Comparison of ENCODE assay signal across 8 cellular contexts in genomic region chr6:29967379-29968010, GRCh38. TPM values are rescaled to one million over a fixed set of nuclear protein-coding genes. Genes with fewer than 3 reads are reported as not detected.
DNase-seq lines count a peak whose midpoint lies in the region; ATAC-seq and TF ChIP-seq lines count a peak whose summit lies in the region.

No MANE protein-coding gene starts in this region.

- H3K27me3 Mint-ChIP-seq in Caco-2 (ENCODE audit: insufficient read depth, unreplicated experiment): peaks cover 2% of the 10 kb centered on the region
- peaks cover 3% of the 10 kb centered on the region for H3K27me3 Mint-ChIP-seq in T-helper 2 cell treated with Interferon-gamma antibody and Interleukin-4, amounts not matched to agents 5 μg/mL and 100 μg/mL, for 36 hours (ENCODE audit: low read depth)

- no peaks in the 10 kb centered on the region for H3K27me3 ChIP-seq in Caco-2 (replicated peaks; ENCODE audit: control insufficient read depth, insufficient read depth, low read length)

- POLR2A ChIA-PET in Caco-2 (lab: Charles Lee): no interaction called here

- no TSS peak for BruUV-seq in Caco-2 (replicated peaks; lab: Mats Ljungman, UMichigan)

- H3K4me1 ChIP-seq in Caco-2: peaks cover 35% of the 10 kb centered on the region

- CTCF ChIA-PET in Caco-2 (lab: Charles Lee): interaction anchor here (0.6 to 0.7 kb wide), 3 partner anchors 46 to 430 kb away, joined by 3 to 8 read pairs (median 5); no protein-coding TSS in a partner anchor

- H3K36me3 ChIP-seq in Caco-2 (ENCODE audit: control insufficient read depth, insufficient read depth, low read length): no peaks in the 10 kb centered on the region

- ATAC-seq in left lobe of liver: peak; percentile 47
- ATAC-seq in HG02981 (IDR thresholded peaks at IDR 0.05; ENCODE audit: unreplicated experiment): no peak
- no peak for ATAC-seq in HG03354 (IDR thresholded peaks at IDR 0.05; ENCODE audit: poor library complexity, severe bottlenecking, unreplicated experiment)

- H3K9me3 ChIP-seq in Caco-2: no peaks in the 10 kb centered on the region

- no peaks in the 10 kb centered on the region for H3K36me3 Mint-ChIP-seq in Caco-2 (ENCODE audit: insufficient read depth, unreplicated experiment)
- H3K36me3 Mint-ChIP-seq in T-helper 2 cell treated with Interferon-gamma antibody and Interleukin-4, amounts not matched to agents 5 μg/mL and 100 μg/mL, for 36 hours (ENCODE audit: low read depth): peaks cover 9% of the 10 kb centered on the region

- TF ChIP-seq CTCF in Caco-2 (IDR thresholded peaks at IDR 0.05; ENCODE audit: insufficient read depth in 1 of 2, low read depth in 1 of 2, low read length in 1 of 2, severe bottlenecking in 1 of 2, unreplicated experiment in 1 of 2): no peak

- DNase-seq in Caco-2 (peak; percentile 35 to 58), LHCN-M2 (ENCODE audit: low read depth) (peak; percentile 82), left lobe of liver (ENCODE audit: low spot score) (peak; percentile 64), EL (no peak)
- no peak for DNase-seq in T-helper 2 cell treated with Interferon-gamma antibody and Interleukin-4, amounts not matched to agents 5 μg/mL and 100 μg/mL, for 36 hours (ENCODE audit: low spot score)
- DNase-seq in effector CD4-positive, alpha-beta T cell: no peak

- intact Hi-C loops in Caco-2 (cut with micrococcal nuclease; ENCODE audit: unreplicated experiment): no loop called here

- H3K4me3 ChIP-seq in Caco-2 (ENCODE audit: low read depth, low read length): no peak overlapping the region

- H3K27ac Mint-ChIP-seq in Caco-2 (ENCODE audit: unreplicated experiment): no peak overlapping the region
- H3K27ac Mint-ChIP-seq in T-helper 2 cell treated with Interferon-gamma antibody and Interleukin-4, amounts not matched to agents 5 μg/mL and 100 μg/mL, for 36 hours: no peak overlapping the region

- peak overlapping the region; percentile 35 for H3K4me3 Mint-ChIP-seq in Caco-2 (ENCODE audit: unreplicated experiment)
- peak overlapping the region; percentile 93 for H3K4me3 Mint-ChIP-seq in T-helper 2 cell treated with Interferon-gamma antibody and Interleukin-4, amounts not matched to agents 5 μg/mL and 100 μg/mL, for 36 hours

- no peaks in the 10 kb centered on the region for H3K9me3 Mint-ChIP-seq in Caco-2 (ENCODE audit: unreplicated experiment)
- H3K9me3 Mint-ChIP-seq in T-helper 2 cell treated with Interferon-gamma antibody and Interleukin-4, amounts not matched to agents 5 μg/mL and 100 μg/mL, for 36 hours: no peaks in the 10 kb centered on the region

- H3K4me1 Mint-ChIP-seq in Caco-2 (ENCODE audit: low read depth, unreplicated experiment): peaks cover 21% of the 10 kb centered on the region
- H3K4me1 Mint-ChIP-seq in T-helper 2 cell treated with Interferon-gamma antibody and Interleukin-4, amounts not matched to agents 5 μg/mL and 100 μg/mL, for 36 hours (ENCODE audit: low read depth): peaks cover 43% of the 10 kb centered on the region

RNA-seq across cellular contexts. Expression of gene HLA-A, which starts 25.2 kb away (rescaled TPM):
- total RNA-seq in Caco-2 (2022) (192 and 198 TPM in 2 replicates), LHCN-M2 (2014; rRNA removed) (412 and 438 TPM in 2 replicates), left lobe of liver (125 TPM)
- 309 TPM for polyA plus RNA-seq in LHCN-M2 (2012)

Comparison
In these comparisons a context has a peak if more than half of its experiments do, and no peak if none do; other contexts are left out.
1. DNase-seq: peak in Caco-2 (2 of 2), LHCN-M2 (single experiment) and left lobe of liver (single experiment); none in T-helper 2 cell treated with Interferon-gamma antibody and Interleukin-4, amounts not matched to agents 5 μg/mL and 100 μg/mL, for 36 hours (single experiment), EL (single experiment) and effector CD4-positive, alpha-beta T cell (single experiment).